In genomic region chr22:29314074-29314473, GRCh38 we compare ENCODE assay signal across 12 cellular contexts. TPM values are rescaled to one million over a fixed set of nuclear protein-coding genes. Genes with fewer than 3 reads are reported as not detected.
DNase-seq lines count a peak whose midpoint lies in the region; ATAC-seq, FAIRE-seq and TF ChIP-seq lines count a peak whose summit lies in the region.
"Had no signal": no experiment of that assay in that cellular context is flagged by ENCODE, and none has a peak within 500 bp of the region (broad histone marks: within the 10 kb centered on the region; RNA-seq: fewer than 3 reads in every experiment).

No MANE protein-coding gene starts in this region.

- WGBS in right cardiac atrium = 14% methylated on average over 15 of the region's 15 CpGs
- WGBS in transverse colon (ENCODE audit: low coverage in 1 of 2), 2 donors = 2 to 7% methylated on average over 9 to 15 of the region's 15 CpGs

- peak overlapping the region; percentile 8 for H3K4me2 ChIP-seq in keratinocyte (ENCODE audit: control insufficient read depth, extremely low read depth, insufficient read depth, low read depth, low read length)

- no peak for TF ChIP-seq POLR2A in Peyer's patch (IDR thresholded peaks at IDR 0.05)
- TF ChIP-seq POLR2A in transverse colon (IDR thresholded peaks at IDR 0.05) = no peak

- FAIRE-seq in keratinocyte (lab: Jason Lieb, UNC) = no peak

- no peak overlapping the region for H2AFZ ChIP-seq in keratinocyte (ENCODE audit: control insufficient read depth, low read length)

- H3K9me3 ChIP-seq in right cardiac atrium (ENCODE audit: control insufficient read depth, low read length) (no peaks in the 10 kb centered on the region), Peyer's patch (no peaks in the 10 kb centered on the region), keratinocyte (ENCODE audit: control insufficient read depth, low read depth, low read length) (no peaks in the 10 kb centered on the region), transverse colon (no peaks in the 10 kb centered on the region)
- H3K9me3 ChIP-seq: uterus had no signal

- H3K27ac ChIP-seq in right cardiac atrium (ENCODE audit: low read length) = no peak overlapping the region
- H3K27ac ChIP-seq in Peyer's patch = no peak overlapping the region
- H3K27ac ChIP-seq in keratinocyte (ENCODE audit: control insufficient read depth, insufficient read depth, low read length) = no peak overlapping the region
- H3K27ac ChIP-seq in transverse colon = no peak overlapping the region
- H3K27ac ChIP-seq: uterus had no signal

- H4K20me1 ChIP-seq in keratinocyte (ENCODE audit: control insufficient read depth, extremely low read depth, insufficient read depth, low read length) = peaks cover 7% of the 10 kb centered on the region

- no peak for TF ChIP-seq EP300 in transverse colon (IDR thresholded peaks at IDR 0.05; ENCODE audit: low read depth)

- H3K4me3 ChIP-seq in right cardiac atrium (ENCODE audit: low read length) (no peak overlapping the region), Peyer's patch (peak overlapping the region in 1 of 4 donors; percentile 44), keratinocyte (ENCODE audit: control insufficient read depth in 2 of 3, extremely low read depth in 1 of 3, insufficient read depth in 2 of 3, low read depth in 1 of 3, low read length in 3 of 3) (no peak overlapping the region), transverse colon (no peak overlapping the region)
- H3K4me3 ChIP-seq: uterus had no signal

- ATAC-seq in right cardiac atrium = no peak
- ATAC-seq in Right ventricle myocardium superior (ENCODE audit: poor library complexity) = no peak
- no peak for ATAC-seq in HG02588 (IDR thresholded peaks at IDR 0.05; ENCODE audit: unreplicated experiment)
- ATAC-seq in HG02870 (IDR thresholded peaks at IDR 0.05; ENCODE audit: unreplicated experiment) = no peak

- peaks cover 12% of the 10 kb centered on the region for H3K79me2 ChIP-seq in keratinocyte (ENCODE audit: control insufficient read depth, insufficient read depth, low read length)

- no peaks in the 10 kb centered on the region for H3K36me3 ChIP-seq in Peyer's patch
- peaks cover 5 to 20% of the 10 kb centered on the region in 2 experiments for H3K36me3 ChIP-seq in keratinocyte (ENCODE audit: control insufficient read depth in 2 of 2, extremely low read depth in 1 of 2, insufficient read depth in 2 of 2, low read length in 2 of 2)
- H3K36me3 ChIP-seq in transverse colon = no peaks in the 10 kb centered on the region
- H3K36me3 ChIP-seq: uterus had no signal

- no peak overlapping the region for H3K9ac ChIP-seq in keratinocyte (ENCODE audit: control insufficient read depth, extremely low read depth, insufficient read depth, low read length)

- TF ChIP-seq CTCF in Peyer's patch (IDR thresholded peaks at IDR 0.05) (no peak), keratinocyte (optimal IDR thresholded peaks at IDR 0.05 in 1 of 3, IDR thresholded peaks at IDR 0.05 in 1 of 3, conservative IDR thresholded peaks at IDR 0.05 in 1 of 3; ENCODE audit: extremely low read depth in 1 of 3, insufficient read depth in 2 of 3, low read length in 3 of 3) (no peak), transverse colon (IDR thresholded peaks at IDR 0.05) (no peak)

- dilution Hi-C loops in keratinocyte (cut with MboI; ENCODE audit: extremely low pct_ligation_motif_present, low sequenced_read_pairs) = no loop called here

- intact Hi-C loops in right cardiac atrium (cut with DNase I) (no loop called here), Right ventricle myocardium superior (cut with DNase I) (no loop called here), transverse colon (cut with DNase I; ENCODE audit: low total_unique reads) (no loop called here)

- no peaks in the 10 kb centered on the region for H3K9me1 ChIP-seq in keratinocyte (ENCODE audit: control insufficient read depth, extremely low read depth, insufficient read depth, low read length)

- H3K27me3 ChIP-seq in right cardiac atrium (ENCODE audit: control insufficient read depth, insufficient read depth) (no peaks in the 10 kb centered on the region), Peyer's patch (peaks cover 0 to 19% of the 10 kb centered on the region in 2 donors), keratinocyte (ENCODE audit: control insufficient read depth, extremely low read depth, insufficient read depth, low read length) (peaks cover 42% of the 10 kb centered on the region), transverse colon (peaks cover 42% of the 10 kb centered on the region)

- peak; percentile 10 to 63 (median 50) for DNase-seq in right cardiac atrium
- no peak for DNase-seq in Right ventricle myocardium superior
- peak in 2 of 3 donors; percentile 61 to 68 for DNase-seq in Peyer's patch
- no peak for DNase-seq in keratinocyte (ENCODE audit: low read depth, low spot score)
- peak; percentile 83 for DNase-seq in transverse colon
- no peak for DNase-seq in KBM-7
- DNase-seq: activated CD4-positive, CD25-positive, alpha-beta regulatory T cell; midbrain; stimulated activated CD4-positive, alpha-beta T cell treated with anti-CD3 and anti-CD28 coated beads, Interleukin-2, amount 100 ng/mL, for 24 hours; uterus had no signal

- H3K4me1 ChIP-seq in right cardiac atrium (ENCODE audit: control insufficient read depth, insufficient read depth, low read length) = peaks cover 22% of the 10 kb centered on the region
- peaks cover 16 to 65% (median 26%) of the 10 kb centered on the region in 4 donors for H3K4me1 ChIP-seq in Peyer's patch
- peaks cover 29% of the 10 kb centered on the region for H3K4me1 ChIP-seq in keratinocyte (ENCODE audit: control insufficient read depth, extremely low read depth, insufficient read depth, low read length)
- peaks cover 47 to 70% (median 58%) of the 10 kb centered on the region in 4 donors for H3K4me1 ChIP-seq in transverse colon

- in situ Hi-C loops in transverse colon (cut with MboI; ENCODE audit: low pct_ligation_motif_present in 1 of 4, low pct_unique_long_range_greater_than_20kb in 1 of 4, low sequenced_read_pairs in 3 of 4) = no loop called here
- in situ Hi-C loops in KBM-7 (cut with MboI; ENCODE audit: low pct_unique_long_range_greater_than_20kb, low sequenced_read_pairs) = no loop called here

RNA-seq across cellular contexts. Expression of gene RASL10A, which starts 1.4 kb away (rescaled TPM):
- total RNA-seq in right cardiac atrium = 1 to 10 TPM; 1.1 to 2.9 (median 1.6) TPM
- 1.2 TPM for polyA plus RNA-seq in right cardiac atrium
- 1.3 TPM for total RNA-seq in Right ventricle myocardium superior
- 1 to 10 TPM in 2 of 4 donors, under 1 TPM in 1, not detected in 1; 0.85 to 9.0 (median 5.6) TPM for total RNA-seq in Peyer's patch
- polyA plus RNA-seq in keratinocyte = 0.07 to 0.09 TPM in 2 of 3 replicates, not detected in the other
- polyA plus RNA-seq in keratinocyte (2011; ENCODE audit: low read depth) = not detected
- not detected in 2 replicates for polyA plus RNA-seq in keratinocyte (2011; cell fraction: cytosol; rRNA removed)
- polyA plus RNA-seq in keratinocyte (2011; cell fraction: nucleus; rRNA removed) = 0.78 and 0.89 TPM in 2 replicates
- 0.25 TPM in 1 of 2 replicates, not detected in the other for polyA plus RNA-seq in keratinocyte (2012; ENCODE audit: low replicate concordance)
- polyA minus RNA-seq in keratinocyte = 0.43 TPM in 1 of 3 replicates, not detected in the others
- polyA minus RNA-seq in keratinocyte (2011; cell fraction: cytosol; rRNA and poly(A)+ RNA removed) = not detected
- polyA minus RNA-seq in keratinocyte (2011; cell fraction: nucleus; rRNA and poly(A)+ RNA removed) = 0.42 TPM in 1 of 2 replicates, not detected in the other
- total RNA-seq in transverse colon = 1 to 10 TPM in 3 of 4 donors, not detected in 1; 1.2 to 5.0 (median 2.4) TPM

RNA-seq across cellular contexts. Expression of gene GAS2L1, which starts 7.6 kb away (rescaled TPM):
- total RNA-seq in right cardiac atrium (10 to 100 TPM; 17.1 to 25.7 (median 22.6) TPM), Right ventricle myocardium superior (24.4 TPM), Peyer's patch (10 to 100 TPM; 20.6 to 63.1 (median 35.6) TPM), transverse colon (10 to 100 TPM; 21.1 to 81.0 (median 43.6) TPM)
- polyA plus RNA-seq in right cardiac atrium (16.9 TPM), keratinocyte (11.3 to 21.1 TPM (median 12.2 TPM) in 3 replicates)
- polyA plus RNA-seq in keratinocyte (2011; ENCODE audit: low read depth) = 1.6 TPM
- 7.8 and 24.6 TPM in 2 replicates for polyA plus RNA-seq in keratinocyte (2011; cell fraction: cytosol; rRNA removed)
- polyA plus RNA-seq in keratinocyte (2011; cell fraction: nucleus; rRNA removed) = 16.5 and 25.9 TPM in 2 replicates
- polyA plus RNA-seq in keratinocyte (2012; ENCODE audit: low replicate concordance) = 9.8 and 36.4 TPM in 2 replicates
- polyA minus RNA-seq in keratinocyte = 6.2 to 25.9 TPM (median 9.1 TPM) in 3 replicates
- polyA minus RNA-seq in keratinocyte (2011; cell fraction: cytosol; rRNA and poly(A)+ RNA removed) = 42.2 TPM
- 13.7 and 15.8 TPM in 2 replicates for polyA minus RNA-seq in keratinocyte (2011; cell fraction: nucleus; rRNA and poly(A)+ RNA removed)

RNA-seq across cellular contexts. Expression of gene EWSR1, which starts 46.0 kb away (rescaled TPM):
- 100 to 1,000 TPM; 136 to 162 (median 151) TPM for total RNA-seq in right cardiac atrium
- polyA plus RNA-seq in right cardiac atrium = 119 TPM
- 108 TPM for total RNA-seq in Right ventricle myocardium superior
- total RNA-seq in Peyer's patch = 100 to 1,000 TPM; 186 to 444 (median 276) TPM
- polyA plus RNA-seq in keratinocyte = 245 to 280 TPM (median 257 TPM) in 3 replicates
- 108 TPM for polyA plus RNA-seq in keratinocyte (2011; ENCODE audit: low read depth)
- 146 and 159 TPM in 2 replicates for polyA plus RNA-seq in keratinocyte (2011; cell fraction: cytosol; rRNA removed)
- polyA plus RNA-seq in keratinocyte (2011; cell fraction: nucleus; rRNA removed) = 475 and 506 TPM in 2 replicates
- polyA plus RNA-seq in keratinocyte (2012; ENCODE audit: low replicate concordance) = 97.0 and 325 TPM in 2 replicates
- polyA minus RNA-seq in keratinocyte = 384 to 460 TPM (median 413 TPM) in 3 replicates
- polyA minus RNA-seq in keratinocyte (2011; cell fraction: cytosol; rRNA and poly(A)+ RNA removed) = 154 TPM
- 92.0 and 156 TPM in 2 replicates for polyA minus RNA-seq in keratinocyte (2011; cell fraction: nucleus; rRNA and poly(A)+ RNA removed)
- 100 to 1,000 TPM; 196 to 318 (median 205) TPM for total RNA-seq in transverse colon

RNA-seq across cellular contexts. Expression of gene RHBDD3, which starts 46.3 kb away (rescaled TPM):
- total RNA-seq in right cardiac atrium (10 to 100 TPM; 16.8 to 19.3 (median 17.8) TPM), Right ventricle myocardium superior (11.7 TPM), Peyer's patch (10 to 100 TPM; 25.4 to 47.2 (median 36.2) TPM), transverse colon (100 to 1,000 TPM in 1 of 4 donors, 10 to 100 TPM in 3; 20.9 to 131 (median 31.5) TPM)
- polyA plus RNA-seq in right cardiac atrium (20.8 TPM), keratinocyte (10.3 to 16.2 TPM (median 10.9 TPM) in 3 replicates)
- 3.2 TPM for polyA plus RNA-seq in keratinocyte (2011; ENCODE audit: low read depth)
- 5.2 and 13.8 TPM in 2 replicates for polyA plus RNA-seq in keratinocyte (2011; cell fraction: cytosol; rRNA removed)
- 25.4 and 32.0 TPM in 2 replicates for polyA plus RNA-seq in keratinocyte (2011; cell fraction: nucleus; rRNA removed)
- 7.8 and 14.2 TPM in 2 replicates for polyA plus RNA-seq in keratinocyte (2012; ENCODE audit: low replicate concordance)
- polyA minus RNA-seq in keratinocyte = 3.8 to 8.6 TPM (median 5.8 TPM) in 3 replicates
- 13.6 TPM for polyA minus RNA-seq in keratinocyte (2011; cell fraction: cytosol; rRNA and poly(A)+ RNA removed)
- 10.2 and 12.6 TPM in 2 replicates for polyA minus RNA-seq in keratinocyte (2011; cell fraction: nucleus; rRNA and poly(A)+ RNA removed)

Comparison
In these comparisons a context has a peak if more than half of its experiments do, and no peak if none do; other contexts are left out.
1. DNase-seq: peak in right cardiac atrium (3 of 3), Peyer's patch (2 of 3) and transverse colon (single experiment); none in Right ventricle myocardium superior (single experiment), keratinocyte (single experiment) and KBM-7 (single experiment).